ENCODE assay signal across 8 cellular contexts in genomic region chr7:99551329-99551728, GRCh38. TPM values are rescaled to one million over a fixed set of nuclear protein-coding genes. Genes with fewer than 3 reads are reported as not detected.
DNase-seq lines count a peak whose midpoint lies in the region; ATAC-seq and TF ChIP-seq lines count a peak whose summit lies in the region.

No MANE protein-coding gene starts in this region.

- no peaks in the 10 kb centered on the region for H3K9me3 ChIP-seq in CD4-positive, alpha-beta memory T cell (ENCODE audit: control insufficient read depth in 1 of 2, low read length in 2 of 2)

- H3K27me3 Mint-ChIP-seq in CD4-positive, alpha-beta memory T cell = no peaks in the 10 kb centered on the region
- peaks cover 3% of the 10 kb centered on the region for H3K27me3 Mint-ChIP-seq in endothelial cell (ENCODE audit: unreplicated experiment)
- no peaks in the 10 kb centered on the region for H3K27me3 Mint-ChIP-seq in natural killer cell treated with Interleukin-12 subunit alpha and Interleukin-12 subunit beta and Interleukin-15 and Interleukin-18, amount 100 ng/mL, for 72 hours

- no peak for DNase-seq in CD4-positive, alpha-beta memory T cell
- DNase-seq in NB4 (ENCODE audit: low read depth) (no peak), endothelial cell (ENCODE audit: low spot score) (no peak), occipital lobe (lab: John Stamatoyannopoulos, UW) (no peak), HK-2 (ENCODE audit: unreplicated experiment) (no peak), hypothalamus (lab: John Stamatoyannopoulos, UW) (no peak)
- DNase-seq in natural killer cell treated with Interleukin-12 subunit alpha and Interleukin-12 subunit beta and Interleukin-15 and Interleukin-18, amount 100 ng/mL, for 72 hours (ENCODE audit: low spot score) = no peak

- H3K9me3 Mint-ChIP-seq in CD4-positive, alpha-beta memory T cell = peaks cover 0 to 1% (median 0%) of the 10 kb centered on the region in 8 donors
- H3K9me3 Mint-ChIP-seq in endothelial cell (ENCODE audit: unreplicated experiment) = no peaks in the 10 kb centered on the region
- no peaks in the 10 kb centered on the region for H3K9me3 Mint-ChIP-seq in natural killer cell treated with Interleukin-12 subunit alpha and Interleukin-12 subunit beta and Interleukin-15 and Interleukin-18, amount 100 ng/mL, for 72 hours

- H3K27me3 ChIP-seq in CD4-positive, alpha-beta memory T cell (ENCODE audit: insufficient read depth, low read length) = no peaks in the 10 kb centered on the region

- H3K27ac ChIP-seq in CD4-positive, alpha-beta memory T cell (ENCODE audit: low read depth, low read length) = peak overlapping the region; percentile 97

- CTCF ChIA-PET in CD4-positive, alpha-beta memory T cell (lab: Charles Lee; ENCODE audit: partially characterized antibody) = interaction anchor here (0.8 kb wide), 1 partner anchor 8 kb away, joined by 3 read pairs; no protein-coding TSS in a partner anchor

- no peak for TF ChIP-seq CTCF in NB4 (IDR thresholded peaks at IDR 0.05; ENCODE audit: low read depth, low read length)
- TF ChIP-seq CTCF in endothelial cell (IDR thresholded peaks at IDR 0.05; ENCODE audit: unreplicated experiment) = no peak

- H3K4me1 Mint-ChIP-seq in CD4-positive, alpha-beta memory T cell = peaks cover 16 to 47% (median 29%) of the 10 kb centered on the region in 4 donors
- H3K4me1 Mint-ChIP-seq in endothelial cell (ENCODE audit: unreplicated experiment) = peaks cover 9% of the 10 kb centered on the region
- peaks cover 19 to 26% of the 10 kb centered on the region in 2 donors for H3K4me1 Mint-ChIP-seq in natural killer cell treated with Interleukin-12 subunit alpha and Interleukin-12 subunit beta and Interleukin-15 and Interleukin-18, amount 100 ng/mL, for 72 hours (ENCODE audit: low read depth in 2 of 2)

- H3K36me3 ChIP-seq in CD4-positive, alpha-beta memory T cell (ENCODE audit: insufficient read depth, low read length) = peaks cover 5% of the 10 kb centered on the region

- no peak for TF ChIP-seq POLR2A in NB4 (IDR thresholded peaks at IDR 0.05; ENCODE audit: extremely low read depth, insufficient read length)

- intact Hi-C loops in CD4-positive, alpha-beta memory T cell (cut with micrococcal nuclease) = loop anchor here (10.0 kb wide), 1 partner anchor 533 kb away; the partner anchor contains the start of genes COPS6 and ZNF3

- peak overlapping the region; percentile 86 to 98 (median 92) for H3K4me3 Mint-ChIP-seq in CD4-positive, alpha-beta memory T cell
- peak overlapping the region; percentile 85 for H3K4me3 Mint-ChIP-seq in endothelial cell (ENCODE audit: unreplicated experiment)
- H3K4me3 Mint-ChIP-seq in natural killer cell treated with Interleukin-12 subunit alpha and Interleukin-12 subunit beta and Interleukin-15 and Interleukin-18, amount 100 ng/mL, for 72 hours = peak overlapping the region; percentile 95

- H3K4me1 ChIP-seq in CD4-positive, alpha-beta memory T cell (ENCODE audit: insufficient read depth, low read length) = peaks cover 27% of the 10 kb centered on the region

- peak overlapping the region; percentile 94 to 95 for H3K4me3 ChIP-seq in CD4-positive, alpha-beta memory T cell (ENCODE audit: low read length in 2 of 2)
- peak overlapping the region; percentile 92 for H3K4me3 ChIP-seq in NB4 (ENCODE audit: low read depth, low read length)

- peak in 1 of 2 donors; percentile 11 for ATAC-seq in natural killer cell treated with Interleukin-12 subunit alpha and Interleukin-12 subunit beta and Interleukin-15 and Interleukin-18, amount 100 ng/mL, for 72 hours
- ATAC-seq in GM19395 (IDR thresholded peaks at IDR 0.05; ENCODE audit: unreplicated experiment) = no peak

- H3K27ac Mint-ChIP-seq in CD4-positive, alpha-beta memory T cell = peak overlapping the region; percentile 76 to 99 (median 91)
- H3K27ac Mint-ChIP-seq in endothelial cell (ENCODE audit: unreplicated experiment) = peak overlapping the region; percentile 85
- H3K27ac Mint-ChIP-seq in natural killer cell treated with Interleukin-12 subunit alpha and Interleukin-12 subunit beta and Interleukin-15 and Interleukin-18, amount 100 ng/mL, for 72 hours = peak overlapping the region; percentile 92

- H3K36me3 Mint-ChIP-seq in CD4-positive, alpha-beta memory T cell = peaks cover 15 to 40% of the 10 kb centered on the region in 2 donors
- H3K36me3 Mint-ChIP-seq in endothelial cell (ENCODE audit: low read depth, unreplicated experiment) = peaks cover 26% of the 10 kb centered on the region
- H3K36me3 Mint-ChIP-seq in natural killer cell treated with Interleukin-12 subunit alpha and Interleukin-12 subunit beta and Interleukin-15 and Interleukin-18, amount 100 ng/mL, for 72 hours = peaks cover 19% of the 10 kb centered on the region

- POLR2A ChIA-PET in CD4-positive, alpha-beta memory T cell (lab: Charles Lee; ENCODE audit: partially characterized antibody) = interaction anchor here (0.6 to 2.2 kb wide), 5 partner anchors 36 to 143 kb away, joined by 3 to 26 read pairs (median 8); partner anchors contain the start of genes BUD31, PDAP1, ZKSCAN5 and ZNF394

RNA-seq across cellular contexts. Expression of gene FAM200A, which starts 0.6 kb away (rescaled TPM):
- total RNA-seq in CD4-positive, alpha-beta memory T cell = 10 to 100 TPM; 12.9 to 13.0 TPM
- 1 to 10 TPM; 1.6 to 5.9 TPM for polyA plus RNA-seq in CD4-positive, alpha-beta memory T cell
- total RNA-seq in endothelial cell (ENCODE audit: unreplicated experiment) (6.8 TPM), occipital lobe (18.9 TPM)
- 1 to 10 TPM; 2.7 to 4.3 TPM for total RNA-seq in natural killer cell treated with Interleukin-12 subunit alpha and Interleukin-12 subunit beta and Interleukin-15 and Interleukin-18, amount 100 ng/mL, for 72 hours

RNA-seq across cellular contexts. Expression of gene ZNF655, which starts 7.1 kb away (rescaled TPM):
- total RNA-seq in CD4-positive, alpha-beta memory T cell = 100 to 1,000 TPM; 137 to 150 TPM
- 10 to 100 TPM; 66.8 to 74.0 TPM for polyA plus RNA-seq in CD4-positive, alpha-beta memory T cell
- total RNA-seq in endothelial cell (ENCODE audit: unreplicated experiment) = 36.3 TPM
- total RNA-seq in natural killer cell treated with Interleukin-12 subunit alpha and Interleukin-12 subunit beta and Interleukin-15 and Interleukin-18, amount 100 ng/mL, for 72 hours = 100 to 1,000 TPM; 111 to 115 TPM
- total RNA-seq in occipital lobe = 79.1 TPM

RNA-seq across cellular contexts. Expression of gene TMEM225B, which starts 46.7 kb away (rescaled TPM):
- 1 to 10 TPM; 1.0 to 1.1 TPM for total RNA-seq in CD4-positive, alpha-beta memory T cell
- polyA plus RNA-seq in CD4-positive, alpha-beta memory T cell = under 1 TPM; 0.61 to 0.98 TPM
- total RNA-seq in endothelial cell (ENCODE audit: unreplicated experiment) (0.46 TPM), occipital lobe (not detected)
- total RNA-seq in natural killer cell treated with Interleukin-12 subunit alpha and Interleukin-12 subunit beta and Interleukin-15 and Interleukin-18, amount 100 ng/mL, for 72 hours = 1 to 10 TPM in 1 of 2 donors, under 1 TPM in 1; 0.78 to 1.1 TPM

RNA-seq across cellular contexts. Expression of gene ZKSCAN5, which starts 46.9 kb away (rescaled TPM):
- 1 to 10 TPM; 8.8 to 9.3 TPM for total RNA-seq in CD4-positive, alpha-beta memory T cell
- 1 to 10 TPM; 2.5 to 7.0 TPM for polyA plus RNA-seq in CD4-positive, alpha-beta memory T cell
- total RNA-seq in endothelial cell (ENCODE audit: unreplicated experiment) = 17.8 TPM
- total RNA-seq in natural killer cell treated with Interleukin-12 subunit alpha and Interleukin-12 subunit beta and Interleukin-15 and Interleukin-18, amount 100 ng/mL, for 72 hours = 10 to 100 TPM; 11.5 to 13.3 TPM
- total RNA-seq in occipital lobe = 19.8 TPM

RNA-seq across cellular contexts. Expression of gene ZNF394, which starts 51.2 kb away (rescaled TPM):
- 10 to 100 TPM; 85.7 to 88.6 TPM for total RNA-seq in CD4-positive, alpha-beta memory T cell
- 10 to 100 TPM; 64.5 to 85.6 TPM for polyA plus RNA-seq in CD4-positive, alpha-beta memory T cell
- total RNA-seq in endothelial cell (ENCODE audit: unreplicated experiment) (24.6 TPM), occipital lobe (36.3 TPM)
- 10 to 100 TPM; 62.0 to 70.5 TPM for total RNA-seq in natural killer cell treated with Interleukin-12 subunit alpha and Interleukin-12 subunit beta and Interleukin-15 and Interleukin-18, amount 100 ng/mL, for 72 hours
